ENCODE assay signal across 25 cellular contexts in the genomic region with DNA sequence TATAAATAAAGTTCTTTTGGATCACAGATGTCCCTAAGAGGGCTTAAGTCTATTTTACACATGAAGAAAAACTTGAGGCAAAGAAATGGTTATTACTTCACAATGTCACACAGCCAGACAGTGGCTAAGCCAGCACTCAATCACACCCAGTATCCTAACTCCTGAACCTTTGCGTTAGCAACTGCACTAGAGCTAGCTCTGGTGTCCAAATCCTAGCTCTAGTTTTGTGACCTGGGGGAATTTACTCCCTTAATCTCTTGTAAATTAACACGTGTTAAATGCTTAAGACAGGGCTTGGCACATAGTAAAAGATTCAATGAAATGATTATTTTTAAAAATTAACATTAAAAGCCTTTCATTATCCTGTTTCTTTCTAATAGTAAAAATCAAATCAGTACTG.
"Had no signal": no experiment of that assay in that cellular context is flagged by ENCODE, and none has a peak within 500 bp of the region (broad histone marks: within the 10 kb centered on the region; RNA-seq: fewer than 3 reads in every experiment).

No MANE protein-coding gene starts in this region.

- H3K27ac ChIP-seq: epithelial cell of prostate, gastrocnemius medialis, prostate gland, sigmoid colon, transverse colon, vagina had no signal

- H3K4me3 Mint-ChIP-seq: effector memory CD8-positive, alpha-beta T cell; memory B cell; mesothelial cell of epicardium; naive B cell; natural killer cell treated with Interleukin-12 subunit alpha and Interleukin-12 subunit beta and Interleukin-15 and Interleukin-18, amount 100 ng/mL, for 72 hours; neural crest cell; stimulated activated memory B cell treated with anti-CD40 and anti-IgM and Interleukin-4, amounts not matched to agents 10 μg/mL and 1 μg/mL and 100 μg/mL, for 72 hours; stimulated activated naive CD8-positive, alpha-beta T cell treated with anti-CD3 and anti-CD28 coated beads, Interleukin-15, Interleukin-2, amounts not matched to agents 100 ng/mL and 50 ng/mL, for 24 hours had no signal

- H3K27me3 ChIP-seq: gastrocnemius medialis, sigmoid colon, transverse colon, vagina had no signal

- H3K4me1 ChIP-seq: gastrocnemius medialis, prostate gland, sigmoid colon, transverse colon, vagina had no signal

- H3K27me3 Mint-ChIP-seq: memory B cell; stimulated activated memory B cell treated with anti-CD40 and anti-IgM and Interleukin-4, amounts not matched to agents 10 μg/mL and 1 μg/mL and 100 μg/mL, for 72 hours; stimulated activated naive CD8-positive, alpha-beta T cell treated with anti-CD3 and anti-CD28 coated beads, Interleukin-15, Interleukin-2, amounts not matched to agents 100 ng/mL and 50 ng/mL, for 24 hours had no signal

- H3K4me3 ChIP-seq: gastrocnemius medialis, lung, mucosa of descending colon, prostate gland, sigmoid colon, transverse colon, vagina had no signal

- H3K4me1 Mint-ChIP-seq: memory B cell; naive B cell; neural crest cell; stimulated activated memory B cell treated with anti-CD40 and anti-IgM and Interleukin-4, amounts not matched to agents 10 μg/mL and 1 μg/mL and 100 μg/mL, for 72 hours had no signal

- H3K9me3 Mint-ChIP-seq: effector memory CD8-positive, alpha-beta T cell; memory B cell; mesothelial cell of epicardium; naive B cell; natural killer cell treated with Interleukin-12 subunit alpha and Interleukin-12 subunit beta and Interleukin-15 and Interleukin-18, amount 100 ng/mL, for 72 hours; neural crest cell; stimulated activated memory B cell treated with anti-CD40 and anti-IgM and Interleukin-4, amounts not matched to agents 10 μg/mL and 1 μg/mL and 100 μg/mL, for 72 hours; stimulated activated naive CD8-positive, alpha-beta T cell treated with anti-CD3 and anti-CD28 coated beads, Interleukin-15, Interleukin-2, amounts not matched to agents 100 ng/mL and 50 ng/mL, for 24 hours had no signal

- ATAC-seq: effector memory CD8-positive, alpha-beta T cell; esophagus mucosa; gastrocnemius medialis; left lobe of liver; mucosa of descending colon; natural killer cell treated with Interleukin-12 subunit alpha and Interleukin-12 subunit beta and Interleukin-15 and Interleukin-18, amount 100 ng/mL, for 72 hours; right cardiac atrium; stimulated activated memory B cell treated with anti-CD40 and anti-IgM and Interleukin-4, amounts not matched to agents 10 μg/mL and 1 μg/mL and 100 μg/mL, for 72 hours had no signal

- H3K36me3 Mint-ChIP-seq: memory B cell; mesothelial cell of epicardium; naive B cell; natural killer cell treated with Interleukin-12 subunit alpha and Interleukin-12 subunit beta and Interleukin-15 and Interleukin-18, amount 100 ng/mL, for 72 hours; stimulated activated memory B cell treated with anti-CD40 and anti-IgM and Interleukin-4, amounts not matched to agents 10 μg/mL and 1 μg/mL and 100 μg/mL, for 72 hours had no signal

- DNase-seq: cortex of kidney; effector memory CD8-positive, alpha-beta T cell; foreskin fibroblast; gastrocnemius medialis; head of caudate nucleus; kidney; mucosa of descending colon; naive B cell; right cardiac atrium; sigmoid colon; stimulated activated CD4-positive, alpha-beta T cell treated with anti-CD3 and anti-CD28 coated beads, Interleukin-2, amount 100 ng/mL, for 24 hours; stimulated activated CD4-positive, alpha-beta T cell treated with anti-CD3 and anti-CD28 coated beads, Interleukin-4, amount 100 ng/mL, for 4 hours; transverse colon had no signal

- H3K27ac Mint-ChIP-seq: effector memory CD8-positive, alpha-beta T cell; memory B cell; natural killer cell treated with Interleukin-12 subunit alpha and Interleukin-12 subunit beta and Interleukin-15 and Interleukin-18, amount 100 ng/mL, for 72 hours; stimulated activated memory B cell treated with anti-CD40 and anti-IgM and Interleukin-4, amounts not matched to agents 10 μg/mL and 1 μg/mL and 100 μg/mL, for 72 hours; stimulated activated naive CD8-positive, alpha-beta T cell treated with anti-CD3 and anti-CD28 coated beads, Interleukin-15, Interleukin-2, amounts not matched to agents 100 ng/mL and 50 ng/mL, for 24 hours had no signal

- H3K36me3 ChIP-seq: gastrocnemius medialis, prostate gland, sigmoid colon, transverse colon, vagina had no signal

- H3K9me3 ChIP-seq: gastrocnemius medialis, mucosa of descending colon, prostate gland, sigmoid colon, transverse colon, vagina had no signal
